In the genomic region with DNA sequence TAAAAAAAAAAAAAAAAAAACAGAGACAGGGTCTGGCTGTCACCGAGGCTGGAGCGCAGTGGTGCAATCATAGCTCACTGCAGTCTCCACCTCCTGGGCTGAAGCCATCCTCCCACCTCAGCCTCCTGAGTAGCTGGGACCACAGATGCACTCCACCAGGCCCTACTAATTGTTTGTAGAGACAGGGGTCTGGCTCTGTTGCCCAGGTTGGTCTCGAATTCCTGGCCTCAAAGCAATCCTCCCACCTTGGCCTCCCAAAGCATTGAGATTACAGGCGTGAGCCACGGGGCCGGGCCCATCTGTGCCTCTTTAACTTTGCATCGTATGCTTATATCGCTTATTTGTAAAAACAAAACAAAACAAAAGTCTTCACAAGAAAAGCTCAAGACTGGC, we compare ENCODE assay signal across 8 cellular contexts. TPM values are rescaled to one million over a fixed set of nuclear protein-coding genes. Genes with fewer than 3 reads are reported as not detected.
DNase-seq lines count a peak whose midpoint lies in the region; ATAC-seq lines count a peak whose summit lies in the region.

No MANE protein-coding gene starts in this region.

- peak overlapping the region; percentile 73 for H3K27ac Mint-ChIP-seq in activated T-helper 17 cell treated with anti-CD3 and anti-CD28 coated beads, Interleukin-2, amount 50 U/mL, for 72 hours

- intact Hi-C loops in left ventricle myocardium superior (cut with micrococcal nuclease) = no loop called here

- peaks cover 6% of the 10 kb centered on the region for H3K4me1 Mint-ChIP-seq in activated T-helper 17 cell treated with anti-CD3 and anti-CD28 coated beads, Interleukin-2, amount 50 U/mL, for 72 hours

- H3K4me3 Mint-ChIP-seq in activated T-helper 17 cell treated with anti-CD3 and anti-CD28 coated beads, Interleukin-2, amount 50 U/mL, for 72 hours = peak overlapping the region; percentile 83

- H3K36me3 Mint-ChIP-seq in activated T-helper 17 cell treated with anti-CD3 and anti-CD28 coated beads, Interleukin-2, amount 50 U/mL, for 72 hours (ENCODE audit: low read depth) = no peaks in the 10 kb centered on the region

- no peak for ATAC-seq in activated T-helper 17 cell treated with anti-CD3 and anti-CD28 coated beads, Interleukin-2, amount 50 U/mL, for 72 hours (replicated peaks)
- ATAC-seq in left ventricle myocardium superior (no peak), GM19035 (IDR thresholded peaks at IDR 0.05; ENCODE audit: unreplicated experiment) (no peak)

- in situ Hi-C loops in KBM-7 (cut with MboI; ENCODE audit: low pct_unique_long_range_greater_than_20kb, low sequenced_read_pairs) = no loop called here

- H3K9me3 Mint-ChIP-seq in activated T-helper 17 cell treated with anti-CD3 and anti-CD28 coated beads, Interleukin-2, amount 50 U/mL, for 72 hours = no peaks in the 10 kb centered on the region

- DNase-seq in DMS53 (lab: John Stamatoyannopoulos, UW) = peak; percentile 59
- DNase-seq in DMS53 treated with DMSO at 0.1 percent for 48 hours (lab: John Stamatoyannopoulos, UW; ENCODE audit: unreplicated experiment) = no peak
- DNase-seq in left ventricle myocardium superior = peak; percentile 58
- DNase-seq in stimulated activated CD4-positive, alpha-beta T cell treated with anti-CD3 and anti-CD28 coated beads, Interleukin-4, amount 100 ng/mL, for 1 hour = peak; percentile 20
- no peak for DNase-seq in NCI-H2227 treated with DMSO at 0.1 percent for 48 hours (lab: John Stamatoyannopoulos, UW)
- DNase-seq in KBM-7 = no peak

- H3K27me3 Mint-ChIP-seq in activated T-helper 17 cell treated with anti-CD3 and anti-CD28 coated beads, Interleukin-2, amount 50 U/mL, for 72 hours = no peaks in the 10 kb centered on the region

RNA-seq across cellular contexts. Expression of a gene that starts 3.1 kb away (rescaled TPM):
- total RNA-seq in activated T-helper 17 cell treated with anti-CD3 and anti-CD28 coated beads, Interleukin-2, amount 50 U/mL, for 72 hours = 10 to 100 TPM; 12.9 to 45.0 TPM
- 81.7 TPM for total RNA-seq in left ventricle myocardium superior

Comparison
In these comparisons a context has a peak if more than half of its experiments do, and no peak if none do; other contexts are left out.
1. DNase-seq: peak in DMS53 (single experiment), left ventricle myocardium superior (single experiment) and stimulated activated CD4-positive, alpha-beta T cell treated with anti-CD3 and anti-CD28 coated beads, Interleukin-4, amount 100 ng/mL, for 1 hour (single experiment); none in DMS53 treated with DMSO at 0.1 percent for 48 hours (single experiment), NCI-H2227 treated with DMSO at 0.1 percent for 48 hours (single experiment) and KBM-7 (single experiment).